Comparison of ENCODE assay signal across 1 cellular context in genomic region chr21:43767980-43768867, GRCh38.
TF ChIP-seq lines count a peak whose summit lies in the region.

No MANE protein-coding gene starts in this region.

TF ChIP-seq in SK-N-SH, 30 proteins besides CTCF, POLR2A, EP300 and RAD21 (continued from another document):
- TF ChIP-seq REST (IDR thresholded peaks at IDR 0.05; ENCODE audit: low read depth, low read length), result no peak
